ENCODE assay signal across 10 cellular contexts in the genomic region with DNA sequence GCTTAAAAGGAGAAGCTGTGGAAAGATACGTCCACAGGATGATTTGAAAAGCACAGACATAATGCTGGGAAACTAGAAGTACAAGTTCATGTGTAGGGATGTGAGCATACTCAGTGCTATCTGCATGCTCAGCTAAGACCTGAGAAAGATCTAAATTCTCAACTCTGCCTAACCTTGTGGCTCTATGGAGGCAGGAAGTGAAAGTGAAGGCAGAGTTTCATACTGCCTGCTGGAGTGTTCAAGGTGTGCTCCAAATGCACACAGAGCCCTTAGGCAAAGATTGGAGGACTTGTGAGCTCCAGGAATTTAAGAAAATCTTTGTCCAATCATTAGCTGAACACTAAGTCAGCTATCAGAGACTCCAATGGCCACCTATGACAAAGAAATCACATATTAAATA.
A peak's percentile ranks its signal among the peaks of the same experiment; 100 is the strongest.
DNase-seq lines count a peak whose midpoint lies in the region; ATAC-seq and TF ChIP-seq lines count a peak whose summit lies in the region.
"Had no signal": no experiment of that assay in that cellular context is flagged by ENCODE, and none has a peak within 500 bp of the region (broad histone marks: within the 10 kb centered on the region; RNA-seq: fewer than 3 reads in every experiment).

No MANE protein-coding gene starts in this region.

- DNase-seq in KG1 (lab: John Stamatoyannopoulos, UW) (peak; percentile 47), left lobe of liver (ENCODE audit: low spot score) (no peak), coronary artery (ENCODE audit: low spot score) (no peak), 8988T (no peak), dermis blood vessel endothelial cell (no peak), NCI-H82 treated with DMSO at 0.1 percent for 48 hours (lab: John Stamatoyannopoulos, UW; ENCODE audit: unreplicated experiment) (no peak)
- DNase-seq: activated T-cell treated with anti-CD3 and anti-CD28 coated beads, Interleukin-2, amount 50 U/mL, for 48 hours; NCI-H748 treated with DMSO at 0.1 percent for 48 hours had no signal

- H3K27ac ChIP-seq in coronary artery, result no peak overlapping the region

- no peak overlapping the region for H3K4me3 ChIP-seq in coronary artery

- no peak for TF ChIP-seq CTCF in coronary artery (IDR thresholded peaks at IDR 0.05)

- ATAC-seq in GM18873 (IDR thresholded peaks at IDR 0.05; ENCODE audit: low FRiP score, unreplicated experiment) (peak; percentile 76), GM21825 (IDR thresholded peaks at IDR 0.05; ENCODE audit: unreplicated experiment) (peak; percentile 73), left lobe of liver (peak; percentile 81)
